In genomic region chr17:11028349-11028748, GRCh38 we compare ENCODE assay signal across 8 cellular contexts.
"Had no signal": no experiment of that assay in that cellular context is flagged by ENCODE, and none has a peak within 500 bp of the region (broad histone marks: within the 10 kb centered on the region; RNA-seq: fewer than 3 reads in every experiment).

No MANE protein-coding gene starts in this region.

- ATAC-seq: HCT116, K562 had no signal

- H2AFZ ChIP-seq: GM23248 had no signal

- DNase-seq: GM23248, GOT3, H7, HFFc6, IMR-90 had no signal

- H3K4me1 ChIP-seq: HAP-1 had no signal

- H3K27ac ChIP-seq: GM23248 had no signal

- H3K4me3 ChIP-seq: GM23248, HAP-1, K562 had no signal

- H3K9me3 ChIP-seq: HAP-1 had no signal

- H3K9ac ChIP-seq: GM23248 had no signal

- H3K36me3 ChIP-seq: HAP-1 had no signal
